Comparison of ENCODE assay signal across 24 cellular contexts in the genomic region with DNA sequence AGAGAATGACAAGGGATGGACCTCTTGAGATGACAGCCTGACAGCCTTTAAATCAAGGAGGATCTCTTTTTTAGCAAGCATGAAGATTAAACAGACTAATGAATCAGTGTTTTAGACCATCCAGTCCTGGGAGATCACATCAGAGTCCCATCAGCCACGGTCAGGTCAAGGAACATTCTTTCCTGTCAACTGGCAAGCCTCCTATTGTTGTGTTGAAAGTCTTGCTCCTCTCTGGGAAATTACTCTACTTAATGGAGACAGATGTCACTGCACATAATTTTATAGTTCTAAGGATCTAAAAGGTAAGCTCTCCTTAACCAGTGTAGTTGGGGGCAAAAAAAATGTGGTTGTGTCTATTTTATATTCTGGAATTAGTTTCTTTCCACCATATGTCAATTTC.
"Had no signal": no experiment of that assay in that cellular context is flagged by ENCODE, and none has a peak within 500 bp of the region (broad histone marks: within the 10 kb centered on the region; RNA-seq: fewer than 3 reads in every experiment).

No MANE protein-coding gene starts in this region.

- H3K9me3 ChIP-seq: colonic mucosa, esophagus muscularis mucosa, esophagus squamous epithelium, gastrocnemius medialis, gastroesophageal sphincter, heart left ventricle, heart right ventricle had no signal

- ATAC-seq: effector memory CD8-positive, alpha-beta T cell; esophagus mucosa; foreskin keratinocyte; gastrocnemius medialis; gastroesophageal sphincter; heart left ventricle; heart right ventricle had no signal

- H3K27me3 ChIP-seq: colonic mucosa, dorsolateral prefrontal cortex, esophagus muscularis mucosa, esophagus squamous epithelium, foreskin keratinocyte, gastrocnemius medialis, gastroesophageal sphincter, heart left ventricle, heart right ventricle had no signal

- DNase-seq: colonic mucosa; cortex of kidney; dermis blood vessel endothelial cell; dorsolateral prefrontal cortex; effector CD4-positive, alpha-beta T cell; effector CD8-positive, alpha-beta T cell; effector memory CD4-positive, alpha-beta T cell; effector memory CD8-positive, alpha-beta T cell; endodermal cell; erythroblast; esophagus squamous epithelium; foreskin fibroblast; foreskin keratinocyte; foreskin melanocyte; gastrocnemius medialis; glutamatergic neuron; head of caudate nucleus; heart left ventricle; heart right ventricle had no signal

- H3K27ac ChIP-seq: colonic mucosa, coronary artery, dorsolateral prefrontal cortex, epithelial cell of prostate, esophagus muscularis mucosa, esophagus squamous epithelium, foreskin keratinocyte, gastrocnemius medialis, gastroesophageal sphincter, heart left ventricle, heart right ventricle had no signal

- H3K4me3 ChIP-seq: colonic mucosa, coronary artery, dorsolateral prefrontal cortex, esophagus muscularis mucosa, esophagus squamous epithelium, gastrocnemius medialis, gastroesophageal sphincter, heart left ventricle, heart right ventricle had no signal

- H3K36me3 ChIP-seq: colonic mucosa, esophagus muscularis mucosa, esophagus squamous epithelium, gastrocnemius medialis, gastroesophageal sphincter, heart left ventricle, heart right ventricle had no signal
